18 cellular contexts compared by ENCODE assay signal in genomic region chr9:81237565-81238231, GRCh38.
DNase-seq lines count a peak whose midpoint lies in the region; ATAC-seq and TF ChIP-seq lines count a peak whose summit lies in the region.
"Had no signal": no experiment of that assay in that cellular context is flagged by ENCODE, and none has a peak within 500 bp of the region (broad histone marks: within the 10 kb centered on the region; RNA-seq: fewer than 3 reads in every experiment).

No MANE protein-coding gene starts in this region.

- CTCF ChIA-PET in OCI-LY7 (lab: Charles Lee; ENCODE audit: unreplicated experiment): no interaction called here

- no peak overlapping the region for H3K4me3 Mint-ChIP-seq in GM23338
- no peak overlapping the region for H3K4me3 Mint-ChIP-seq in progenitor cell of endocrine pancreas (ENCODE audit: low read depth)
- H3K4me3 Mint-ChIP-seq: CD4-positive, CD25-positive, alpha-beta regulatory T cell had no signal

- H3K79me2 ChIP-seq in GM23338 (replicated peaks; ENCODE audit: insufficient read depth): no peaks in the 10 kb centered on the region
- no peaks in the 10 kb centered on the region for H3K79me2 ChIP-seq in OCI-LY7 (ENCODE audit: insufficient read depth, low read depth, low read length)

- H3F3A ChIP-seq in GM23338 (replicated peaks; ENCODE audit: low read depth): no peaks in the 10 kb centered on the region

- H3K4me3 ChIP-seq in GM23338 (no peak overlapping the region), OCI-LY7 (ENCODE audit: low read depth, low read length, poor library complexity, severe bottlenecking) (no peak overlapping the region)
- H3K4me3 ChIP-seq: GM23248, MG63 had no signal

- H3K4me1 ChIP-seq in GM23338 (ENCODE audit: insufficient read depth) (no peaks in the 10 kb centered on the region), OCI-LY7 (ENCODE audit: insufficient read depth, low read length, poor library complexity, severe bottlenecking) (peaks cover 46% of the 10 kb centered on the region)

- H2AFZ ChIP-seq in GM23338 (peak overlapping the region; percentile 8; the same call in 1 of the 2 replicates), OCI-LY7 (ENCODE audit: low read length) (peak overlapping the region; percentile 64; the same call in 1 of the 2 replicates)
- H2AFZ ChIP-seq: GM23248 had no signal

- no peaks in the 10 kb centered on the region for H3K9me3 Mint-ChIP-seq in GM23338
- peaks cover 3% of the 10 kb centered on the region for H3K9me3 Mint-ChIP-seq in progenitor cell of endocrine pancreas (ENCODE audit: low read depth)

- H3K27me3 ChIP-seq in GM23338 (ENCODE audit: insufficient read depth): no peaks in the 10 kb centered on the region
- H3K27me3 ChIP-seq: MG63 had no signal

- POLR2A ChIA-PET in OCI-LY7 (lab: Charles Lee): interaction anchor here (0.7 kb wide), 1 partner anchor 10 kb away, joined by 3 read pairs; no protein-coding TSS in a partner anchor

- H3K4me2 ChIP-seq in GM23338 (no peak overlapping the region), OCI-LY7 (ENCODE audit: low read length) (no peak overlapping the region)

- H3K36me3 Mint-ChIP-seq in GM23338 (ENCODE audit: low read depth) (no peaks in the 10 kb centered on the region), progenitor cell of endocrine pancreas (ENCODE audit: insufficient read depth) (no peaks in the 10 kb centered on the region)
- H3K36me3 Mint-ChIP-seq: CD4-positive, CD25-positive, alpha-beta regulatory T cell had no signal

- no peak for TF ChIP-seq CTCF in GM23338 (conservative IDR thresholded peaks at IDR 0.05; ENCODE audit: low read depth in 2 of 2)
- TF ChIP-seq CTCF in OCI-LY7 (conservative IDR thresholded peaks at IDR 0.05; ENCODE audit: low read length): no peak
- TF ChIP-seq CTCF in progenitor cell of endocrine pancreas (IDR thresholded peaks at IDR 0.05; ENCODE audit: unreplicated experiment): no peak

- H3K4me1 Mint-ChIP-seq in GM23338 (no peaks in the 10 kb centered on the region), progenitor cell of endocrine pancreas (ENCODE audit: low read depth) (peaks cover 28% of the 10 kb centered on the region)
- H3K4me1 Mint-ChIP-seq: CD4-positive, CD25-positive, alpha-beta regulatory T cell had no signal

- no peaks in the 10 kb centered on the region; the same call in 1 of the 2 replicates for H3K9me3 ChIP-seq in OCI-LY7 (ENCODE audit: low read length)
- H3K9me3 ChIP-seq: MG63 had no signal

- DNase-seq in GM23338 (ENCODE audit: low spot score) (no peak), OCI-LY7 (ENCODE audit: low spot score) (no peak), fibroblast of peridontal ligament (ENCODE audit: extremely low read depth) (peak; percentile 51), progenitor cell of endocrine pancreas (ENCODE audit: low spot score, unreplicated experiment) (no peak), AG08396 (ENCODE audit: low spot score) (no peak), NCI-H1048 (lab: John Stamatoyannopoulos, UW) (no peak)
- no peak for DNase-seq in stimulated activated CD4-positive, alpha-beta T cell treated with anti-CD3 and anti-CD28 coated beads, Interleukin-1b, Interleukin-23, amount 100 ng/mL, for 48 hours
- DNase-seq: CD4-positive, CD25-positive, alpha-beta regulatory T cell; DMS79; GM23248; MG63; NCI-H1092 treated with DMSO at 0.1 percent for 48 hours; NCI-H1694 treated with DMSO at 0.1 percent for 48 hours; NCI-H2107; NCI-H2227 treated with DMSO at 0.1 percent for 48 hours; NCI-H526 treated with DMSO at 0.1 percent for 48 hours; RPMI8226; SIG-M5 had no signal

- intact Hi-C loops in OCI-LY7 (cut with micrococcal nuclease; ENCODE audit: unreplicated experiment): no loop called here

- H3K27ac ChIP-seq in GM23338 (ENCODE audit: low read depth): no peak overlapping the region
- H3K27ac ChIP-seq in OCI-LY7 (ENCODE audit: low read depth, low read length, poor library complexity, severe bottlenecking): no peak overlapping the region
- H3K27ac ChIP-seq: GM23248 had no signal

- no peaks in the 10 kb centered on the region for H4K20me1 ChIP-seq in GM23338 (replicated peaks; ENCODE audit: insufficient read depth)
- H4K20me1 ChIP-seq in OCI-LY7 (ENCODE audit: insufficient read depth, low read length): no peaks in the 10 kb centered on the region

- H3K9me2 ChIP-seq in GM23338 (ENCODE audit: insufficient read depth): peaks cover 5% of the 10 kb centered on the region; the same call in 1 of the 2 replicates
- no peaks in the 10 kb centered on the region for H3K9me2 ChIP-seq in OCI-LY7 (ENCODE audit: insufficient read depth, low read length)

- H3K27ac Mint-ChIP-seq in GM23338 (peak overlapping the region; percentile 66), progenitor cell of endocrine pancreas (peak overlapping the region; percentile 23)

- H3K36me3 ChIP-seq in GM23338 (ENCODE audit: insufficient read depth) (no peaks in the 10 kb centered on the region), OCI-LY7 (ENCODE audit: insufficient read depth, low read length) (no peaks in the 10 kb centered on the region)
- H3K36me3 ChIP-seq: MG63 had no signal

- BruUV-seq in OCI-LY7 (replicated peaks; lab: Mats Ljungman, UMichigan): no TSS peak

- H3K27me3 Mint-ChIP-seq in GM23338 (ENCODE audit: insufficient read depth, low read depth, poor library complexity) (no peaks in the 10 kb centered on the region), progenitor cell of endocrine pancreas (no peaks in the 10 kb centered on the region)
- H3K27me3 Mint-ChIP-seq: CD4-positive, CD25-positive, alpha-beta regulatory T cell had no signal

- no peak for ATAC-seq in GM23338

TF ChIP-seq in GM23338, 12 proteins besides CTCF, POLR2A, EP300 and RAD21 (continues in another document):
- TF ChIP-seq POLR2AphosphoS5 (IDR thresholded peaks at IDR 0.05; ENCODE audit: low read depth) (no peak), JUNB (IDR thresholded peaks at IDR 0.05; ENCODE audit: unreplicated experiment) (no peak), EZH2 (IDR thresholded peaks at IDR 0.05; ENCODE audit: low read depth, unreplicated experiment) (no peak), ZNF462 (CRISPR knock-in tag; IDR thresholded peaks at IDR 0.05) (no peak)
